29 cellular contexts compared by ENCODE assay signal in genomic region chr14:100560999-100561398, GRCh38.
"Had no signal": no experiment of that assay in that cellular context is flagged by ENCODE, and none has a peak within 500 bp of the region (broad histone marks: within the 10 kb centered on the region; RNA-seq: fewer than 3 reads in every experiment).

No MANE protein-coding gene starts in this region.

- H3K27ac ChIP-seq: brain microvascular endothelial cell, coronary artery, esophagus muscularis mucosa, foreskin keratinocyte, gastrocnemius medialis, heart left ventricle had no signal

- H3K27me3 Mint-ChIP-seq: activated naive CD8-positive, alpha-beta T cell had no signal

- H3K9me3 Mint-ChIP-seq: activated CD4-positive, alpha-beta memory T cell treated with anti-CD3 and anti-CD28 coated beads, Interleukin-2, amount 10 ng/mL, durations not matched to agents 7 days and 5 days; activated CD4-positive, alpha-beta T cell treated with anti-CD3 and anti-CD28 coated beads, Interleukin-2, amount 10 ng/mL, durations not matched to agents 7 days and 5 days; activated T-cell treated with anti-CD3 and anti-CD28 coated beads, Interleukin-2, amount 50 U/mL, for 24 hours; activated T-cell treated with anti-CD3 and anti-CD28 coated beads, Interleukin-2, amount 50 U/mL, for 72 hours; central memory CD8-positive, alpha-beta T cell; effector memory CD8-positive, alpha-beta T cell; T-helper 2 cell treated with Interferon-gamma antibody and Interleukin-4, amounts not matched to agents 5 μg/mL and 100 μg/mL, for 36 hours had no signal

- H3K36me3 ChIP-seq: brain microvascular endothelial cell, esophagus muscularis mucosa, gastrocnemius medialis, heart left ventricle had no signal

- H3K4me1 Mint-ChIP-seq: central memory CD8-positive, alpha-beta T cell had no signal

- H3K4me3 ChIP-seq: coronary artery, esophagus muscularis mucosa, gastrocnemius medialis, heart left ventricle had no signal

- DNase-seq: activated CD4-positive, alpha-beta memory T cell treated with anti-CD3 and anti-CD28 coated beads, Interleukin-2, amount 10 ng/mL, durations not matched to agents 7 days and 5 days; activated CD4-positive, alpha-beta T cell treated with anti-CD3 and anti-CD28 coated beads for 1 hour; activated CD4-positive, alpha-beta T cell treated with anti-CD3 and anti-CD28 coated beads for 4 hours; activated CD4-positive, alpha-beta T cell treated with anti-CD3 and anti-CD28 coated beads, Interleukin-2, amount 10 ng/mL, durations not matched to agents 7 days and 5 days; activated CD4-positive, alpha-beta T cell treated with anti-CD3 and anti-CD28 coated beads, Interleukin-2, amount 50 U/mL, for 4 hours; activated CD8-positive, alpha-beta memory T cell treated with anti-CD3 and anti-CD28 coated beads, Interleukin-2, amount 50 U/mL, for 48 hours; activated gamma-delta T cell; activated naive CD4-positive, alpha-beta T cell; activated naive CD4-positive, alpha-beta T cell treated with anti-CD3 and anti-CD28 coated beads, Interleukin-2, amount 50 U/mL, for 16 hours; activated T-cell treated with anti-CD3 and anti-CD28 coated beads for 4 hours; activated T-cell treated with anti-CD3 and anti-CD28 coated beads, Interleukin-2, amount 50 U/mL, for 24 hours; activated T-cell treated with anti-CD3 and anti-CD28 coated beads, Interleukin-2, amount 50 U/mL, for 72 hours; amniotic stem cell; anterior cingulate cortex; brain microvascular endothelial cell; dermis blood vessel endothelial cell; effector CD4-positive, alpha-beta T cell; effector memory CD8-positive, alpha-beta T cell; erythroblast; foreskin keratinocyte; gastrocnemius medialis; glutamatergic neuron; heart left ventricle; T-helper 17 cell had no signal

- H3K36me3 Mint-ChIP-seq: activated naive CD8-positive, alpha-beta T cell had no signal

- H3K4me3 Mint-ChIP-seq: activated CD4-positive, alpha-beta memory T cell treated with anti-CD3 and anti-CD28 coated beads, Interleukin-2, amount 10 ng/mL, durations not matched to agents 7 days and 5 days; activated CD4-positive, alpha-beta T cell treated with anti-CD3 and anti-CD28 coated beads, Interleukin-2, amount 10 ng/mL, durations not matched to agents 7 days and 5 days; activated naive CD8-positive, alpha-beta T cell; activated T-cell treated with anti-CD3 and anti-CD28 coated beads, Interleukin-2, amount 50 U/mL, for 24 hours; activated T-cell treated with anti-CD3 and anti-CD28 coated beads, Interleukin-2, amount 50 U/mL, for 72 hours; central memory CD8-positive, alpha-beta T cell; effector memory CD8-positive, alpha-beta T cell; T-helper 17 cell; T-helper 2 cell treated with Interferon-gamma antibody and Interleukin-4, amounts not matched to agents 5 μg/mL and 100 μg/mL, for 36 hours had no signal

- ATAC-seq: activated T-cell treated with anti-CD3 and anti-CD28 coated beads, Interleukin-2, amount 50 U/mL, for 72 hours; effector memory CD8-positive, alpha-beta T cell; foreskin keratinocyte; gastrocnemius medialis; heart left ventricle; T-helper 17 cell had no signal

- H3K27ac Mint-ChIP-seq: activated CD4-positive, alpha-beta memory T cell treated with anti-CD3 and anti-CD28 coated beads, Interleukin-2, amount 10 ng/mL, durations not matched to agents 7 days and 5 days; activated CD4-positive, alpha-beta T cell treated with anti-CD3 and anti-CD28 coated beads, Interleukin-2, amount 10 ng/mL, durations not matched to agents 7 days and 5 days; activated naive CD8-positive, alpha-beta T cell; activated T-cell treated with anti-CD3 and anti-CD28 coated beads, Interleukin-2, amount 50 U/mL, for 24 hours; activated T-cell treated with anti-CD3 and anti-CD28 coated beads, Interleukin-2, amount 50 U/mL, for 72 hours; T-helper 17 cell; T-helper 2 cell treated with Interferon-gamma antibody and Interleukin-4, amounts not matched to agents 5 μg/mL and 100 μg/mL, for 36 hours had no signal

- H3K9me3 ChIP-seq: esophagus muscularis mucosa, gastrocnemius medialis, heart left ventricle had no signal

- H3K4me1 ChIP-seq: foreskin keratinocyte, gastrocnemius medialis had no signal
